1 cellular context compared by ENCODE assay signal in the genomic region with DNA sequence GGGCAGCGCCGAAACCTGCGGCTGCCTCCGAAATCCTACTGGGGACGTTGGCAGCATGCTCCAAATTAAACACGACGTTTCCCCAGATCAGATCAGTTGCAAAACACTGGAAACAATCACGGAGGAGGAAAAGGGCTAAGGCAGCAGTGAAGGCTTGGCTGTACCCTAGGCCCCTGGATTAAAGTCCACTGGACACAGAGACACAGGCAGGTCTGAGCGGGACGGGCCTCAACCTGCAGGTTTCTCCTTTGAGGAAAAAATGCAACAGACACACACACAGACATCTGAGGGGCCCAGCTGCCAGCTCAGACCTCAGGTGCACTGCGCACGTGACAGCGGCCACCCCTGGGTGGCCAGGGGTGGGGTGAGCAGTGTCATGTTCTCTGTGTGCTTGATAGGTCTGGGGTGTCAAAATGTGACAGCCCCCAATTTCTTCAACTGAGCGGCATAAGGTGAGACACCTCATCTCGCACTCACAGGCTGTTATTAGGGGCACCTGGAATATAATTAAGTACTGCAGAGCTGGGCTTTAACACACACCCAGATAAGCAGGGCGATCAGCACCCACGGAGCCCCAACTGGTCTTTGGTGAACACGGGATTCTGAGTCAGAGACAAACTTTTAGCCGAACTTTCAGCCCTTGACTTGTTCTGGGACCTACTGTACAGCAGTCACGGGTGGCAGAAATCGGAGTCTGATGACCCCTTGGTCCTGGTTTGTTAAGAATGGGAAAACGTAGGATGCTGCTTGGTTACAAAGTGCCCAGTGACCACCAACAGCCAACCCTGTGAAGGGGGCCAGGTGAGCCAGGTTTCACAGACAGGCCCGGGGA.
TF ChIP-seq lines count a peak whose summit lies in the region.

No MANE protein-coding gene starts in this region.

TF ChIP-seq in HepG2, 621 proteins besides CTCF, POLR2A, EP300 and RAD21 (continued from another document and continues in another):
- TF ChIP-seq MYC (CRISPR knock-in tag; IDR thresholded peaks at IDR 0.05; ENCODE audit: borderline replicate concordance): peak; percentile 50; the same call in 1 of the 2 replicates
- TF ChIP-seq KDM5B (CRISPR knock-in tag; IDR thresholded peaks at IDR 0.05; ENCODE audit: borderline replicate concordance): peak; percentile 39; the same call in 1 of the 2 replicates
- TF ChIP-seq ZFP90 (CRISPR knock-in tag; IDR thresholded peaks at IDR 0.05; ENCODE audit: borderline replicate concordance): no peak
- no peak for TF ChIP-seq HES4 (CRISPR knock-in tag; IDR thresholded peaks at IDR 0.05; ENCODE audit: borderline replicate concordance)
- TF ChIP-seq EHMT2 (IDR thresholded peaks at IDR 0.05; ENCODE audit: borderline replicate concordance, low read depth, low read length): no peak
- TF ChIP-seq YEATS2 (CRISPR knock-in tag; IDR thresholded peaks at IDR 0.05; ENCODE audit: borderline replicate concordance): peak; percentile 59; the same call in 1 of the 2 replicates
- 0 out of 2 replicates have a peak, but pooled peaks have one; percentile 13 for TF ChIP-seq SMC3 (IDR thresholded peaks at IDR 0.05; ENCODE audit: low read length)
- TF ChIP-seq ETV6 (CRISPR knock-in tag; conservative IDR thresholded peaks at IDR 0.05): no peak
- no peak for TF ChIP-seq FOXK2 (IDR thresholded peaks at IDR 0.05)
- no peak for TF ChIP-seq ZNF577 (CRISPR knock-in tag; IDR thresholded peaks at IDR 0.05; ENCODE audit: borderline replicate concordance, low read depth)
- no peak for TF ChIP-seq RAD51 (IDR thresholded peaks at IDR 0.05; ENCODE audit: borderline replicate concordance)
- TF ChIP-seq, protein P1, sequence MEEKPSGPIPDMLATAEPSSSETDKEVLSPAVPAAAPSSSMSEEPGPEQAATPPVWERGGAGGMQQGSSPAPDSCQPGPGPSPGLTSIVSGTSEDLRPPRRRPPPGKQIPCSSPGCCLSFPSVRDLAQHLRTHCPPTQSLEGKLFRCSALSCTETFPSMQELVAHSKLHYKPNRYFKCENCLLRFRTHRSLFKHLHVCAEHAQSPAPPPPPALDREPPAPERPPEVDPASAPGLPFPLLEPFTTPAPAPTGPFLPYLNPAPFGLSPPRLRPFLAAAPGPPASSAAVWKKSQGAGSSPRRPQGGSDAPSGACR (CRISPR knock-in tag; IDR thresholded peaks at IDR 0.05): 0 out of 2 replicates have a peak, but pooled peaks have one; percentile 33
- TF ChIP-seq YEATS4 (CRISPR knock-in tag; IDR thresholded peaks at IDR 0.05; ENCODE audit: borderline replicate concordance): peak; percentile 83
- TF ChIP-seq DMAP1 (CRISPR knock-in tag; IDR thresholded peaks at IDR 0.05): peak; percentile 85; the same call in 1 of the 2 replicates
- peak; percentile 95 for TF ChIP-seq RXRA (CRISPR knock-in tag; IDR thresholded peaks at IDR 0.05)
- TF ChIP-seq SETDB1 (CRISPR knock-in tag; IDR thresholded peaks at IDR 0.05; ENCODE audit: borderline replicate concordance): no peak
- TF ChIP-seq SNAPC2 (CRISPR knock-in tag; IDR thresholded peaks at IDR 0.05): peak; percentile 35; the same call in 1 of the 2 replicates
- TF ChIP-seq GABPB1 (CRISPR knock-in tag; IDR thresholded peaks at IDR 0.05): peak; percentile 59
- TF ChIP-seq GTF2F1 (IDR thresholded peaks at IDR 0.05; ENCODE audit: low read length): peak; percentile 46; the same call in 1 of the 2 replicates
- TF ChIP-seq, protein P2, sequence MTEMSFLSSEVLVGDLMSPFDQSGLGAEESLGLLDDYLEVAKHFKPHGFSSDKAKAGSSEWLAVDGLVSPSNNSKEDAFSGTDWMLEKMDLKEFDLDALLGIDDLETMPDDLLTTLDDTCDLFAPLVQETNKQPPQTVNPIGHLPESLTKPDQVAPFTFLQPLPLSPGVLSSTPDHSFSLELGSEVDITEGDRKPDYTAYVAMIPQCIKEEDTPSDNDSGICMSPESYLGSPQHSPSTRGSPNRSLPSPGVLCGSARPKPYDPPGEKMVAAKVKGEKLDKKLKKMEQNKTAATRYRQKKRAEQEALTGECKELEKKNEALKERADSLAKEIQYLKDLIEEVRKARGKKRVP (CRISPR knock-in tag; IDR thresholded peaks at IDR 0.05): 0 out of 4 replicates have a peak, but pooled peaks of 1 of the 2 experiments have one; percentile 33
- TF ChIP-seq ZSCAN30 (CRISPR knock-in tag; IDR thresholded peaks at IDR 0.05): no peak
- TF ChIP-seq ELF4 (CRISPR knock-in tag; IDR thresholded peaks at IDR 0.05; ENCODE audit: borderline replicate concordance): no peak
- TF ChIP-seq ZNF552 (CRISPR knock-in tag; IDR thresholded peaks at IDR 0.05; ENCODE audit: borderline replicate concordance): no peak
- TF ChIP-seq ELF3 (CRISPR knock-in tag; IDR thresholded peaks at IDR 0.05): peak; percentile 88
- TF ChIP-seq ZBTB8A (CRISPR knock-in tag; IDR thresholded peaks at IDR 0.05; ENCODE audit: borderline replicate concordance, low read depth): 0 out of 2 replicates have a peak, but pooled peaks have one; percentile 31
- TF ChIP-seq, protein P3, sequence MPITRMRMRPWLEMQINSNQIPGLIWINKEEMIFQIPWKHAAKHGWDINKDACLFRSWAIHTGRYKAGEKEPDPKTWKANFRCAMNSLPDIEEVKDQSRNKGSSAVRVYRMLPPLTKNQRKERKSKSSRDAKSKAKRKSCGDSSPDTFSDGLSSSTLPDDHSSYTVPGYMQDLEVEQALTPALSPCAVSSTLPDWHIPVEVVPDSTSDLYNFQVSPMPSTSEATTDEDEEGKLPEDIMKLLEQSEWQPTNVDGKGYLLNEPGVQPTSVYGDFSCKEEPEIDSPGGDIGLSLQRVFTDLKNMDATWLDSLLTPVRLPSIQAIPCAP (CRISPR knock-in tag; IDR thresholded peaks at IDR 0.05; ENCODE audit: low read depth): no peak
- no peak for TF ChIP-seq ATM (IDR thresholded peaks at IDR 0.05; ENCODE audit: borderline replicate concordance)
- TF ChIP-seq, protein P4, sequence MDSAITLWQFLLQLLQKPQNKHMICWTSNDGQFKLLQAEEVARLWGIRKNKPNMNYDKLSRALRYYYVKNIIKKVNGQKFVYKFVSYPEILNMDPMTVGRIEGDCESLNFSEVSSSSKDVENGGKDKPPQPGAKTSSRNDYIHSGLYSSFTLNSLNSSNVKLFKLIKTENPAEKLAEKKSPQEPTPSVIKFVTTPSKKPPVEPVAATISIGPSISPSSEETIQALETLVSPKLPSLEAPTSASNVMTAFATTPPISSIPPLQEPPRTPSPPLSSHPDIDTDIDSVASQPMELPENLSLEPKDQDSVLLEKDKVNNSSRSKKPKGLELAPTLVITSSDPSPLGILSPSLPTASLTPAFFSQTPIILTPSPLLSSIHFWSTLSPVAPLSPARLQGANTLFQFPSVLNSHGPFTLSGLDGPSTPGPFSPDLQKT (CRISPR knock-in tag; IDR thresholded peaks at IDR 0.05; ENCODE audit: borderline replicate concordance): no peak
- TF ChIP-seq REL (CRISPR knock-in tag; conservative IDR thresholded peaks at IDR 0.05): no peak
- TF ChIP-seq, protein P5, sequence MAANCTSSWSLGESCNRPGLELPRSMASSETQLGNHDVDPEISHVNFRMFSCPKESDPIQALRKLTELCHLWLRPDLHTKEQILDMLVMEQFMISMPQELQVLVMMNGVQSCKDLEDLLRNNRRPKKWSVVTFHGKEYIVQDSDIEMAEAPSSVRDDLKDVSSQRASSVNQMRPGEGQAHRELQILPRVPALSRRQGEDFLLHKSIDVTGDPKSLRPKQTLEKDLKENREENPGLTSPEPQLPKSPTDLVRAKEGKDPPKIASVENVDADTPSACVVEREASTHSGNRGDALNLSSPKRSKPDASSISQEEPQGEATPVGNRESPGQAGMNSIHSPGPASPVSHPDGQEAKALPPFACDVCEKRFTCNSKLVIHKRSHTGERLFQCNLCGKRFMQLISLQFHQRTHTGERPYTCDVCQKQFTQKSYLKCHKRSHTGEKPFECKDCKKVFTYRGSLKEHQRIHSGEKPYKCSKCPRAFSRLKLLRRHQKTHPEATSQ (CRISPR knock-in tag; IDR thresholded peaks at IDR 0.05; ENCODE audit: borderline replicate concordance): no peak
- TF ChIP-seq, protein P6, sequence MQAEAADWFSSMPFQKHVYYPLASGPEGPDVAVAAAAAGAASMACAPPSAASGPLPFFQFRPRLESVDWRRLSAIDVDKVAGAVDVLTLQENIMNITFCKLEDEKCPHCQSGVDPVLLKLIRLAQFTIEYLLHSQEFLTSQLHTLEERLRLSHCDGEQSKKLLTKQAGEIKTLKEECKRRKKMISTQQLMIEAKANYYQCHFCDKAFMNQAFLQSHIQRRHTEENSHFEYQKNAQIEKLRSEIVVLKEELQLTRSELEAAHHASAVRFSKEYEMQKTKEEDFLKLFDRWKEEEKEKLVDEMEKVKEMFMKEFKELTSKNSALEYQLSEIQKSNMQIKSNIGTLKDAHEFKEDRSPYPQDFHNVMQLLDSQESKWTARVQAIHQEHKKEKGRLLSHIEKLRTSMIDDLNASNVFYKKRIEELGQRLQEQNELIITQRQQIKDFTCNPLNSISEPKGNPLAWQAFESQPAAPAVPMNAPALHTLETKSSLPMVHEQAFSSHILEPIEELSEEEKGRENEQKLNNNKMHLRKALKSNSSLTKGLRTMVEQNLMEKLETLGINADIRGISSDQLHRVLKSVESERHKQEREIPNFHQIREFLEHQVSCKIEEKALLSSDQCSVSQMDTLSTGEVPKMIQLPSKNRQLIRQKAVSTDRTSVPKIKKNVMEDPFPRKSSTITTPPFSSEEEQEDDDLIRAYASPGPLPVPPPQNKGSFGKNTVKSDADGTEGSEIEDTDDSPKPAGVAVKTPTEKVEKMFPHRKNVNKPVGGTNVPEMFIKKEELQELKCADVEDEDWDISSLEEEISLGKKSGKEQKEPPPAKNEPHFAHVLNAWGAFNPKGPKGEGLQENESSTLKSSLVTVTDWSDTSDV (CRISPR knock-in tag; IDR thresholded peaks at IDR 0.05): no peak
- TF ChIP-seq, protein P7, sequence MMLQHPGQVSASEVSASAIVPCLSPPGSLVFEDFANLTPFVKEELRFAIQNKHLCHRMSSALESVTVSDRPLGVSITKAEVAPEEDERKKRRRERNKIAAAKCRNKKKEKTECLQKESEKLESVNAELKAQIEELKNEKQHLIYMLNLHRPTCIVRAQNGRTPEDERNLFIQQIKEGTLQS (CRISPR knock-in tag; IDR thresholded peaks at IDR 0.05): 0 out of 2 replicates have a peak, but pooled peaks have one; percentile 26
- TF ChIP-seq MXI1 (IDR thresholded peaks at IDR 0.05; ENCODE audit: borderline replicate concordance, low read depth, low read length): peak; percentile 56; the same call in 1 of the 3 replicates
- no peak for TF ChIP-seq SMARCE1 (IDR thresholded peaks at IDR 0.05; ENCODE audit: borderline replicate concordance)
- TF ChIP-seq, protein P8, sequence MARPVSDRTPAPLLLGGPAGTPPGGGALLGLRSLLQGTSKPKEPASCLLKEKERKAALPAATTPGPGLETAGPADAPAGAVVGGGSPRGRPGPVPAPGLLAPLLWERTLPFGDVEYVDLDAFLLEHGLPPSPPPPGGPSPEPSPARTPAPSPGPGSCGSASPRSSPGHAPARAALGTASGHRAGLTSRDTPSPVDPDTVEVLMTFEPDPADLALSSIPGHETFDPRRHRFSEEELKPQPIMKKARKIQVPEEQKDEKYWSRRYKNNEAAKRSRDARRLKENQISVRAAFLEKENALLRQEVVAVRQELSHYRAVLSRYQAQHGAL (CRISPR knock-in tag; IDR thresholded peaks at IDR 0.05; ENCODE audit: not compliant biosample characterization): no peak
- TF ChIP-seq, protein P9, sequence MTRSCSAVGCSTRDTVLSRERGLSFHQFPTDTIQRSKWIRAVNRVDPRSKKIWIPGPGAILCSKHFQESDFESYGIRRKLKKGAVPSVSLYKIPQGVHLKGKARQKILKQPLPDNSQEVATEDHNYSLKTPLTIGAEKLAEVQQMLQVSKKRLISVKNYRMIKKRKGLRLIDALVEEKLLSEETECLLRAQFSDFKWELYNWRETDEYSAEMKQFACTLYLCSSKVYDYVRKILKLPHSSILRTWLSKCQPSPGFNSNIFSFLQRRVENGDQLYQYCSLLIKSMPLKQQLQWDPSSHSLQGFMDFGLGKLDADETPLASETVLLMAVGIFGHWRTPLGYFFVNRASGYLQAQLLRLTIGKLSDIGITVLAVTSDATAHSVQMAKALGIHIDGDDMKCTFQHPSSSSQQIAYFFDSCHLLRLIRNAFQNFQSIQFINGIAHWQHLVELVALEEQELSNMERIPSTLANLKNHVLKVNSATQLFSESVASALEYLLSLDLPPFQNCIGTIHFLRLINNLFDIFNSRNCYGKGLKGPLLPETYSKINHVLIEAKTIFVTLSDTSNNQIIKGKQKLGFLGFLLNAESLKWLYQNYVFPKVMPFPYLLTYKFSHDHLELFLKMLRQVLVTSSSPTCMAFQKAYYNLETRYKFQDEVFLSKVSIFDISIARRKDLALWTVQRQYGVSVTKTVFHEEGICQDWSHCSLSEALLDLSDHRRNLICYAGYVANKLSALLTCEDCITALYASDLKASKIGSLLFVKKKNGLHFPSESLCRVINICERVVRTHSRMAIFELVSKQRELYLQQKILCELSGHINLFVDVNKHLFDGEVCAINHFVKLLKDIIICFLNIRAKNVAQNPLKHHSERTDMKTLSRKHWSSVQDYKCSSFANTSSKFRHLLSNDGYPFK (CRISPR knock-in tag; IDR thresholded peaks at IDR 0.05; ENCODE audit: borderline replicate concordance): no peak
- no peak for TF ChIP-seq ZMYM2 (CRISPR knock-in tag; IDR thresholded peaks at IDR 0.05)
- TF ChIP-seq ZNF431 (CRISPR knock-in tag; IDR thresholded peaks at IDR 0.05; ENCODE audit: borderline replicate concordance, low read depth): no peak; the same call in 1 of the 2 replicates
- TF ChIP-seq, protein P10, sequence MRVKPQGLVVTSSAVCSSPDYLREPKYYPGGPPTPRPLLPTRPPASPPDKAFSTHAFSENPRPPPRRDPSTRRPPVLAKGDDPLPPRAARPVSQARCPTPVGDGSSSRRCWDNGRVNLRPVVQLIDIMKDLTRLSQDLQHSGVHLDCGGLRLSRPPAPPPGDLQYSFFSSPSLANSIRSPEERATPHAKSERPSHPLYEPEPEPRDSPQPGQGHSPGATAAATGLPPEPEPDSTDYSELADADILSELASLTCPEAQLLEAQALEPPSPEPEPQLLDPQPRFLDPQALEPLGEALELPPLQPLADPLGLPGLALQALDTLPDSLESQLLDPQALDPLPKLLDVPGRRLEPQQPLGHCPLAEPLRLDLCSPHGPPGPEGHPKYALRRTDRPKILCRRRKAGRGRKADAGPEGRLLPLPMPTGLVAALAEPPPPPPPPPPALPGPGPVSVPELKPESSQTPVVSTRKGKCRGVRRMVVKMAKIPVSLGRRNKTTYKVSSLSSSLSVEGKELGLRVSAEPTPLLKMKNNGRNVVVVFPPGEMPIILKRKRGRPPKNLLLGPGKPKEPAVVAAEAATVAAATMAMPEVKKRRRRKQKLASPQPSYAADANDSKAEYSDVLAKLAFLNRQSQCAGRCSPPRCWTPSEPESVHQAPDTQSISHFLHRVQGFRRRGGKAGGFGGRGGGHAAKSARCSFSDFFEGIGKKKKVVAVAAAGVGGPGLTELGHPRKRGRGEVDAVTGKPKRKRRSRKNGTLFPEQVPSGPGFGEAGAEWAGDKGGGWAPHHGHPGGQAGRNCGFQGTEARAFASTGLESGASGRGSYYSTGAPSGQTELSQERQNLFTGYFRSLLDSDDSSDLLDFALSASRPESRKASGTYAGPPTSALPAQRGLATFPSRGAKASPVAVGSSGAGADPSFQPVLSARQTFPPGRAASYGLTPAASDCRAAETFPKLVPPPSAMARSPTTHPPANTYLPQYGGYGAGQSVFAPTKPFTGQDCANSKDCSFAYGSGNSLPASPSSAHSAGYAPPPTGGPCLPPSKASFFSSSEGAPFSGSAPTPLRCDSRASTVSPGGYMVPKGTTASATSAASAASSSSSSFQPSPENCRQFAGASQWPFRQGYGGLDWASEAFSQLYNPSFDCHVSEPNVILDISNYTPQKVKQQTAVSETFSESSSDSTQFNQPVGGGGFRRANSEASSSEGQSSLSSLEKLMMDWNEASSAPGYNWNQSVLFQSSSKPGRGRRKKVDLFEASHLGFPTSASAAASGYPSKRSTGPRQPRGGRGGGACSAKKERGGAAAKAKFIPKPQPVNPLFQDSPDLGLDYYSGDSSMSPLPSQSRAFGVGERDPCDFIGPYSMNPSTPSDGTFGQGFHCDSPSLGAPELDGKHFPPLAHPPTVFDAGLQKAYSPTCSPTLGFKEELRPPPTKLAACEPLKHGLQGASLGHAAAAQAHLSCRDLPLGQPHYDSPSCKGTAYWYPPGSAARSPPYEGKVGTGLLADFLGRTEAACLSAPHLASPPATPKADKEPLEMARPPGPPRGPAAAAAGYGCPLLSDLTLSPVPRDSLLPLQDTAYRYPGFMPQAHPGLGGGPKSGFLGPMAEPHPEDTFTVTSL (CRISPR knock-in tag; IDR thresholded peaks at IDR 0.05; ENCODE audit: borderline replicate concordance): peak; percentile 66; the same call in 1 of the 2 replicates
